ENCODE assay signal across 25 cellular contexts in the genomic region with DNA sequence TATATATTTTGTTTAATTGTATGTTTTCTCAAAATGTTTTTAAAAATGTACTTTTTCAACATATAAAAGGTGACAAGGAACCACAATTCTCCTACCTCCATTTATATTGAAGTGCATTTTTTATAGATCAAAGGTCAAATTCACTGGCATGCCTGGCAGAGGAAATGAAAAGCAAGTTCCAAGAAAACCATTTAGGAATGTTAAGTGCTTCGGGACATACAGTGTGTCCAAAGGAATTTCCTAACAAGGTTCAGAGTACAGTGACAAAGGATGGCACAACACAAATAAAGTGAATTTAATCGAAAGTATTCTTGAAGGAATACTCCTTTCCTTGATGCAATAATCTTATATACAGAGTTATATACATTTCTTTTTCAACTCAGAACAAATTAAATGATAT.
A peak's percentile ranks its signal among the peaks of the same experiment; 100 is the strongest.
DNase-seq lines count a peak whose midpoint lies in the region; ATAC-seq and TF ChIP-seq lines count a peak whose summit lies in the region.
"Had no signal": no experiment of that assay in that cellular context is flagged by ENCODE, and none has a peak within 500 bp of the region (broad histone marks: within the 10 kb centered on the region; RNA-seq: fewer than 3 reads in every experiment).

No MANE protein-coding gene starts in this region.

- ATAC-seq in GM23338 (no peak), left colon (peak; percentile 32), HG02840 (IDR thresholded peaks at IDR 0.05; ENCODE audit: low FRiP score, unreplicated experiment) (no peak), GM19463 (IDR thresholded peaks at IDR 0.05; ENCODE audit: unreplicated experiment) (no peak), GM19023 (IDR thresholded peaks at IDR 0.05; ENCODE audit: unreplicated experiment) (no peak)
- ATAC-seq: activated naive CD8-positive, alpha-beta T cell treated with anti-CD3 and anti-CD28 coated beads, Interleukin-2, amount 50 U/mL, for 24 hours; foreskin keratinocyte; HCT116; naive thymus-derived CD8-positive, alpha-beta T cell; pancreas; stimulated activated memory B cell treated with anti-CD40 and anti-IgM and Interleukin-4, amounts not matched to agents 10 μg/mL and 1 μg/mL and 100 μg/mL, for 72 hours; T-cell had no signal

- no peaks in the 10 kb centered on the region for H3F3A ChIP-seq in GM23338 (replicated peaks; ENCODE audit: low read depth)
- H3F3A ChIP-seq in MM.1S (ENCODE audit: insufficient read depth, low read length) = no peaks in the 10 kb centered on the region

- TF ChIP-seq CTCF in GM23338 (conservative IDR thresholded peaks at IDR 0.05; ENCODE audit: low read depth in 2 of 2) (no peak), MM.1S (IDR thresholded peaks at IDR 0.05; ENCODE audit: low read length) (no peak)

- H3K36me3 ChIP-seq in GM23338 (ENCODE audit: insufficient read depth) (no peaks in the 10 kb centered on the region), adipocyte (ENCODE audit: control insufficient read depth, insufficient read depth, low read length, severe bottlenecking) (no peaks in the 10 kb centered on the region), MM.1S (replicated peaks; ENCODE audit: insufficient read depth, low read length) (no peaks in the 10 kb centered on the region)
- H3K36me3 ChIP-seq: pancreas had no signal

- no peaks in the 10 kb centered on the region for H4K20me1 ChIP-seq in GM23338 (replicated peaks; ENCODE audit: insufficient read depth)
- no peaks in the 10 kb centered on the region for H4K20me1 ChIP-seq in MM.1S (ENCODE audit: insufficient read depth, low read length)

- H3K79me2 ChIP-seq in GM23338 (replicated peaks; ENCODE audit: insufficient read depth) (no peaks in the 10 kb centered on the region), MM.1S (ENCODE audit: low read length) (no peaks in the 10 kb centered on the region)

- H3K27ac Mint-ChIP-seq in GM23338 = no peak overlapping the region
- H3K27ac Mint-ChIP-seq: activated CD4-positive, alpha-beta T cell treated with anti-CD3 and anti-CD28 coated beads, Interleukin-2, amount 10 ng/mL, durations not matched to agents 24 days and 14 days; activated naive CD8-positive, alpha-beta T cell treated with anti-CD3 and anti-CD28 coated beads, Interleukin-2, amount 50 U/mL, for 24 hours; CD4-positive, alpha-beta T cell; naive thymus-derived CD8-positive, alpha-beta T cell; stimulated activated memory B cell treated with anti-CD40 and anti-IgM and Interleukin-4, amounts not matched to agents 10 μg/mL and 1 μg/mL and 100 μg/mL, for 72 hours; T-cell had no signal

- intact Hi-C loops in left colon (cut with DNase I, micrococcal nuclease) = no loop called here

- H3K27me3 Mint-ChIP-seq in GM23338 (ENCODE audit: insufficient read depth, low read depth, poor library complexity) = peaks cover 3% of the 10 kb centered on the region
- H3K27me3 Mint-ChIP-seq: activated CD4-positive, alpha-beta T cell treated with anti-CD3 and anti-CD28 coated beads, Interleukin-2, amount 10 ng/mL, durations not matched to agents 24 days and 14 days; activated naive CD8-positive, alpha-beta T cell treated with anti-CD3 and anti-CD28 coated beads, Interleukin-2, amount 50 U/mL, for 24 hours; CD4-positive, alpha-beta T cell; stimulated activated memory B cell treated with anti-CD40 and anti-IgM and Interleukin-4, amounts not matched to agents 10 μg/mL and 1 μg/mL and 100 μg/mL, for 72 hours; T-cell had no signal

- H3K9me3 Mint-ChIP-seq in GM23338 = no peaks in the 10 kb centered on the region
- H3K9me3 Mint-ChIP-seq: activated CD4-positive, alpha-beta T cell treated with anti-CD3 and anti-CD28 coated beads, Interleukin-2, amount 10 ng/mL, durations not matched to agents 24 days and 14 days; activated naive CD8-positive, alpha-beta T cell treated with anti-CD3 and anti-CD28 coated beads, Interleukin-2, amount 50 U/mL, for 24 hours; CD4-positive, alpha-beta T cell; naive thymus-derived CD8-positive, alpha-beta T cell; stimulated activated memory B cell treated with anti-CD40 and anti-IgM and Interleukin-4, amounts not matched to agents 10 μg/mL and 1 μg/mL and 100 μg/mL, for 72 hours; T-cell had no signal

- H2AFZ ChIP-seq in GM23338 = no peak overlapping the region
- no peak overlapping the region for H2AFZ ChIP-seq in MM.1S (ENCODE audit: low read length)

- H3K4me1 ChIP-seq in GM23338 (ENCODE audit: insufficient read depth) (no peaks in the 10 kb centered on the region), adipocyte (ENCODE audit: control insufficient read depth, insufficient read depth, low read length) (peaks cover 8% of the 10 kb centered on the region), MM.1S (ENCODE audit: low read length) (no peaks in the 10 kb centered on the region)
- H3K4me1 ChIP-seq: foreskin keratinocyte, pancreas had no signal

- H3K4me1 Mint-ChIP-seq in GM23338 = no peaks in the 10 kb centered on the region
- H3K4me1 Mint-ChIP-seq: activated CD4-positive, alpha-beta T cell treated with anti-CD3 and anti-CD28 coated beads, Interleukin-2, amount 10 ng/mL, durations not matched to agents 24 days and 14 days; activated naive CD8-positive, alpha-beta T cell treated with anti-CD3 and anti-CD28 coated beads, Interleukin-2, amount 50 U/mL, for 24 hours; naive thymus-derived CD8-positive, alpha-beta T cell; stimulated activated memory B cell treated with anti-CD40 and anti-IgM and Interleukin-4, amounts not matched to agents 10 μg/mL and 1 μg/mL and 100 μg/mL, for 72 hours; T-cell had no signal

- H3K9ac ChIP-seq in adipocyte (ENCODE audit: low read length) (no peak overlapping the region), MM.1S (ENCODE audit: low read length) (no peak overlapping the region)

- H3K27ac ChIP-seq in GM23338 (ENCODE audit: low read depth) = no peak overlapping the region
- no peak overlapping the region for H3K27ac ChIP-seq in MM.1S (ENCODE audit: low read length)
- H3K27ac ChIP-seq: foreskin keratinocyte, pancreas had no signal

- no peaks in the 10 kb centered on the region for H3K9me2 ChIP-seq in GM23338 (ENCODE audit: insufficient read depth)
- H3K9me2 ChIP-seq in MM.1S (replicated peaks; ENCODE audit: insufficient read depth, low read length) = no peaks in the 10 kb centered on the region

- H3K4me2 ChIP-seq in GM23338 (no peak overlapping the region), MM.1S (ENCODE audit: low read depth, low read length) (no peak overlapping the region)

- H3K9me3 ChIP-seq in adipocyte (ENCODE audit: control insufficient read depth, low read length) (no peaks in the 10 kb centered on the region), MM.1S (replicated peaks; ENCODE audit: insufficient read depth, low read length) (no peaks in the 10 kb centered on the region)
- H3K9me3 ChIP-seq: pancreas had no signal

- no peak overlapping the region for H3K4me3 Mint-ChIP-seq in GM23338
- H3K4me3 Mint-ChIP-seq: activated CD4-positive, alpha-beta T cell treated with anti-CD3 and anti-CD28 coated beads, Interleukin-2, amount 10 ng/mL, durations not matched to agents 24 days and 14 days; activated naive CD8-positive, alpha-beta T cell treated with anti-CD3 and anti-CD28 coated beads, Interleukin-2, amount 50 U/mL, for 24 hours; CD4-positive, alpha-beta T cell; naive thymus-derived CD8-positive, alpha-beta T cell; stimulated activated memory B cell treated with anti-CD40 and anti-IgM and Interleukin-4, amounts not matched to agents 10 μg/mL and 1 μg/mL and 100 μg/mL, for 72 hours; T-cell had no signal

- H3K27me3 ChIP-seq in GM23338 (ENCODE audit: insufficient read depth) (no peaks in the 10 kb centered on the region), adipocyte (replicated peaks; ENCODE audit: control insufficient read depth, insufficient read depth, low read length) (no peaks in the 10 kb centered on the region), MM.1S (replicated peaks; ENCODE audit: insufficient read depth, low read length) (no peaks in the 10 kb centered on the region)
- H3K27me3 ChIP-seq: foreskin keratinocyte, pancreas had no signal

- H3K4me3 ChIP-seq in GM23338 (no peak overlapping the region), adipocyte (ENCODE audit: low read length) (no peak overlapping the region), MM.1S (ENCODE audit: low read length) (no peak overlapping the region)
- H3K4me3 ChIP-seq: pancreas had no signal

- H3K36me3 Mint-ChIP-seq in GM23338 (ENCODE audit: low read depth) = no peaks in the 10 kb centered on the region
- H3K36me3 Mint-ChIP-seq: naive thymus-derived CD8-positive, alpha-beta T cell; stimulated activated memory B cell treated with anti-CD40 and anti-IgM and Interleukin-4, amounts not matched to agents 10 μg/mL and 1 μg/mL and 100 μg/mL, for 72 hours; T-cell had no signal

- in situ Hi-C loops in ACHN (cut with HindIII; ENCODE audit: low pct_ligation_motif_present, low pct_unique_long_range_greater_than_20kb, low sequenced_read_pairs) = no loop called here

- peak; percentile 71 for DNase-seq in ACHN
- peak; percentile 13 for DNase-seq in GM23338 (ENCODE audit: low spot score)
- DNase-seq in adipocyte (ENCODE audit: low read depth) = peak; percentile 45
- no peak for DNase-seq in left colon
- no peak for DNase-seq in MM.1S
- DNase-seq: activated CD4-positive, alpha-beta T cell treated with anti-CD3 and anti-CD28 coated beads, Interleukin-2, amount 10 ng/mL, durations not matched to agents 24 days and 14 days; activated CD8-positive, alpha-beta memory T cell treated with anti-CD3 and anti-CD28 coated beads, Interleukin-2, amount 50 U/mL, for 4 hours; activated effector memory CD4-positive, alpha-beta T cell treated with Interleukin-2 at 50 U/mL for 16 hours; activated naive CD8-positive, alpha-beta T cell treated with anti-CD3 and anti-CD28 coated beads, Interleukin-2, amount 50 U/mL, for 24 hours; CD4-positive, alpha-beta T cell; DMS153; hippocampal formation; Kasumi-1; mesendoderm; naive thymus-derived CD8-positive, alpha-beta T cell; NCI-H2107; NCI-H510A treated with DMSO at 0.1 percent for 48 hours; pancreas; T-cell had no signal

TF ChIP-seq in GM23338, 12 proteins besides CTCF, POLR2A, EP300 and RAD21 (continues in another document):
- TF ChIP-seq POLR2AphosphoS5 (IDR thresholded peaks at IDR 0.05; ENCODE audit: low read depth) (no peak), EZH2phosphoT487 (IDR thresholded peaks at IDR 0.05; ENCODE audit: unreplicated experiment) (no peak)

Comparison
In these comparisons a context has a peak if more than half of its experiments do, and no peak if none do; other contexts are left out.
1. DNase-seq: peak in ACHN (single experiment), GM23338 (single experiment) and adipocyte (single experiment); none in left colon (0 of 2) and MM.1S (single experiment).